ENCODE assay signal across 18 cellular contexts in genomic region chr20:29741594-29741893, GRCh38.
DNase-seq lines count a peak whose midpoint lies in the region; ATAC-seq, FAIRE-seq and TF ChIP-seq lines count a peak whose summit lies in the region.
"Had no signal": no experiment of that assay in that cellular context is flagged by ENCODE, and none has a peak within 500 bp of the region (broad histone marks: within the 10 kb centered on the region; RNA-seq: fewer than 3 reads in every experiment).

No MANE protein-coding gene starts in this region.

- H3K4me1 ChIP-seq in CD8-positive, alpha-beta T cell (ENCODE audit: insufficient read depth, low read length), result no peaks in the 10 kb centered on the region
- H3K4me1 ChIP-seq in kidney (ENCODE audit: control insufficient read depth in 1 of 2, insufficient read depth in 1 of 2, low read depth in 1 of 2, low read length in 2 of 2), result no peaks in the 10 kb centered on the region
- H3K4me1 ChIP-seq in breast epithelium, result no peaks in the 10 kb centered on the region
- H3K4me1 ChIP-seq in small intestine (ENCODE audit: control insufficient read depth in 2 of 2, insufficient read depth in 1 of 2, low read depth in 1 of 2, low read length in 1 of 2), result no peaks in the 10 kb centered on the region
- H3K4me1 ChIP-seq: A549, Caco-2 had no signal

- no peaks in the 10 kb centered on the region for H3K9me3 ChIP-seq in CD8-positive, alpha-beta T cell (ENCODE audit: low read length)
- H3K9me3 ChIP-seq in T-helper 17 cell (ENCODE audit: control insufficient read depth, low read length, poor library complexity, severe bottlenecking) (no peaks in the 10 kb centered on the region), kidney (ENCODE audit: control insufficient read depth in 1 of 2, low read length in 2 of 2) (peaks cover 0 to 2% of the 10 kb centered on the region in 2 donors), breast epithelium (peaks cover 32 to 50% of the 10 kb centered on the region in 2 donors), small intestine (ENCODE audit: control insufficient read depth, low read depth) (peaks cover 7% of the 10 kb centered on the region)
- H3K9me3 ChIP-seq: A549 had no signal

- no peak overlapping the region for H3K27ac Mint-ChIP-seq in CD8-positive, alpha-beta T cell
- no peak overlapping the region for H3K27ac Mint-ChIP-seq in T-helper 17 cell
- H3K27ac Mint-ChIP-seq: CD14-positive monocyte; CD8-positive, alpha-beta memory T cell; HFFc6; IgD-negative memory B cell had no signal

- H3K36me3 Mint-ChIP-seq in CD8-positive, alpha-beta T cell, result no peaks in the 10 kb centered on the region
- no peaks in the 10 kb centered on the region for H3K36me3 Mint-ChIP-seq in T-helper 17 cell (ENCODE audit: low read depth)
- H3K36me3 Mint-ChIP-seq: CD14-positive monocyte, IgD-negative memory B cell had no signal

- no peak for TF ChIP-seq CTCF in CD8-positive, alpha-beta T cell (IDR thresholded peaks at IDR 0.05)
- TF ChIP-seq CTCF in GM10266 (IDR thresholded peaks at IDR 0.05; ENCODE audit: control insufficient read depth, insufficient read depth, low read depth, missing control alignments) (no peak), kidney (IDR thresholded peaks at IDR 0.05; ENCODE audit: borderline replicate concordance, extremely low read depth, insufficient read depth) (no peak), breast epithelium (IDR thresholded peaks at IDR 0.05) (no peak)

- H3K27me3 Mint-ChIP-seq in CD8-positive, alpha-beta T cell (ENCODE audit: low read depth), result peaks cover 2% of the 10 kb centered on the region
- no peaks in the 10 kb centered on the region for H3K27me3 Mint-ChIP-seq in T-helper 17 cell
- H3K27me3 Mint-ChIP-seq: CD8-positive, alpha-beta memory T cell; IgD-negative memory B cell had no signal

- H3K9ac ChIP-seq in kidney (ENCODE audit: low read length in 2 of 2), result no peak overlapping the region

- no peaks in the 10 kb centered on the region for H3K27me3 ChIP-seq in CD8-positive, alpha-beta T cell (ENCODE audit: insufficient read depth, low read length)
- no peaks in the 10 kb centered on the region for H3K27me3 ChIP-seq in breast epithelium
- peaks cover 0 to 4% of the 10 kb centered on the region in 2 donors for H3K27me3 ChIP-seq in small intestine (ENCODE audit: control insufficient read depth in 2 of 2, insufficient read depth in 2 of 2, low read length in 2 of 2)

- no peak overlapping the region for H3K4me3 ChIP-seq in CD8-positive, alpha-beta T cell (ENCODE audit: low read depth, low read length)
- H3K4me3 ChIP-seq in kidney (ENCODE audit: low read length in 2 of 2), result no peak overlapping the region
- H3K4me3 ChIP-seq in breast epithelium, result no peak overlapping the region
- H3K4me3 ChIP-seq in small intestine (ENCODE audit: low read depth in 1 of 2, low read length in 2 of 2), result no peak overlapping the region
- H3K4me3 ChIP-seq: A549 had no signal

- intact Hi-C loops in CD8-positive, alpha-beta T cell (cut with DNase I, micrococcal nuclease), result no loop called here
- intact Hi-C loops in kidney (cut with DNase I) (no loop called here), breast epithelium (cut with DNase I; ENCODE audit: low total_unique reads) (no loop called here)

- TF ChIP-seq POLR2A in breast epithelium (IDR thresholded peaks at IDR 0.05), result no peak

- peak overlapping the region; percentile 62 for H3K4me3 Mint-ChIP-seq in CD8-positive, alpha-beta T cell
- peak overlapping the region; percentile 31 for H3K4me3 Mint-ChIP-seq in T-helper 17 cell
- H3K4me3 Mint-ChIP-seq: CD14-positive monocyte, HFFc6, IgD-negative memory B cell had no signal

- peaks cover 3% of the 10 kb centered on the region for H3K4me1 Mint-ChIP-seq in CD8-positive, alpha-beta T cell (ENCODE audit: low read depth)
- H3K4me1 Mint-ChIP-seq in T-helper 17 cell, result no peaks in the 10 kb centered on the region
- H3K4me1 Mint-ChIP-seq: CD14-positive monocyte; CD8-positive, alpha-beta memory T cell; IgD-negative memory B cell had no signal

- H3K27ac ChIP-seq in CD8-positive, alpha-beta T cell (ENCODE audit: low read depth, low read length), result no peak overlapping the region
- H3K27ac ChIP-seq in kidney (ENCODE audit: low read depth in 2 of 2, low read length in 2 of 2) (no peak overlapping the region), breast epithelium (no peak overlapping the region), small intestine (ENCODE audit: low read depth in 1 of 2, low read length in 1 of 2) (no peak overlapping the region)
- H3K27ac ChIP-seq: A549 had no signal

- 36 to 58% (median 51%) methylated on average over 13 of the region's 13 CpGs for WGBS in small intestine, 3 donors

- CTCF ChIA-PET in CD8-positive, alpha-beta T cell (lab: Charles Lee), result no interaction called here

- H3K36me3 ChIP-seq in CD8-positive, alpha-beta T cell (ENCODE audit: insufficient read depth, low read length), result no peaks in the 10 kb centered on the region
- no peaks in the 10 kb centered on the region for H3K36me3 ChIP-seq in kidney (ENCODE audit: control insufficient read depth in 1 of 2, insufficient read depth in 2 of 2, low read length in 2 of 2)
- H3K36me3 ChIP-seq in breast epithelium, result no peaks in the 10 kb centered on the region
- no peaks in the 10 kb centered on the region for H3K36me3 ChIP-seq in small intestine (ENCODE audit: control insufficient read depth in 2 of 2, insufficient read depth in 2 of 2, low read length in 2 of 2)

- POLR2A ChIA-PET in CD8-positive, alpha-beta T cell (lab: Charles Lee), result no interaction called here

- FAIRE-seq in kidney (lab: Jason Lieb, UNC) (no peak), small intestine (lab: Jason Lieb, UNC) (no peak)
- FAIRE-seq: A549, GM18507, H1 had no signal

- ATAC-seq in CD8-positive, alpha-beta T cell, result no peak
- no peak for ATAC-seq in T-helper 17 cell
- ATAC-seq: A549 had no signal

- H3K9me3 Mint-ChIP-seq in CD8-positive, alpha-beta T cell, result peaks cover 21% of the 10 kb centered on the region

- DNase-seq in CD8-positive, alpha-beta T cell, result no peak
- DNase-seq in GM10266 (ENCODE audit: extremely low spot score) (peak; percentile 42), T-helper 17 cell (no peak), kidney (peak; percentile 63), amygdala (lab: John Stamatoyannopoulos, UW) (no peak), breast epithelium (ENCODE audit: low spot score in 2 of 2) (no peak), small intestine (no peak)
- DNase-seq: CD8-positive, alpha-beta memory T cell; DND-41; GF-D8; HCEC 1CT; HFFc6 had no signal

Comparison
In these comparisons a context has a peak if more than half of its experiments do, and no peak if none do; other contexts are left out.
1. DNase-seq: peak in GM10266 (single experiment) and kidney (single experiment); none in CD8-positive, alpha-beta T cell (0 of 7), T-helper 17 cell (0 of 3), amygdala (0 of 56), breast epithelium (0 of 2) and small intestine (single experiment).